12 cellular contexts compared by ENCODE assay signal in genomic region chr3:141992512-141992911, GRCh38.
DNase-seq lines count a peak whose midpoint lies in the region; ATAC-seq, FAIRE-seq and TF ChIP-seq lines count a peak whose summit lies in the region.
"Had no signal": no experiment of that assay in that cellular context is flagged by ENCODE, and none has a peak within 500 bp of the region (broad histone marks: within the 10 kb centered on the region; RNA-seq: fewer than 3 reads in every experiment).

No MANE protein-coding gene starts in this region.

- no peaks in the 10 kb centered on the region for H3K9me3 Mint-ChIP-seq in WTC11
- no peaks in the 10 kb centered on the region for H3K9me3 Mint-ChIP-seq in stimulated activated memory B cell treated with anti-CD40 and anti-IgM and Interleukin-4, amounts not matched to agents 10 μg/mL and 1 μg/mL and 100 μg/mL, for 72 hours
- no peaks in the 10 kb centered on the region for H3K9me3 Mint-ChIP-seq in stimulated activated effector memory CD8-positive, alpha-beta T cell treated with anti-CD3 and anti-CD28 coated beads, Interleukin-12 subunit alpha, Interleukin-12 subunit beta, amount 100 ng/mL, for 72 hours

- intact Hi-C loops in gastrocnemius medialis (cut with DNase I; ENCODE audit: low total_unique reads) (no loop called here), aorta (cut with DNase I) (no loop called here)

- POLR2A ChIA-PET in WTC11 (lab: Charles Lee) = no interaction called here

- no peaks in the 10 kb centered on the region for H3K27me3 Mint-ChIP-seq in WTC11 (ENCODE audit: low read depth)
- H3K27me3 Mint-ChIP-seq in stimulated activated memory B cell treated with anti-CD40 and anti-IgM and Interleukin-4, amounts not matched to agents 10 μg/mL and 1 μg/mL and 100 μg/mL, for 72 hours = no peaks in the 10 kb centered on the region

- DNase-seq in GM12891 (ENCODE audit: insufficient read length, low spot score) (peak; percentile 5), GM19238 (ENCODE audit: insufficient read length, low spot score) (peak; percentile 4), WTC11 (ENCODE audit: low spot score) (no peak), gastrocnemius medialis (no peak), aorta (no peak)
- no peak for DNase-seq in stimulated activated effector memory CD8-positive, alpha-beta T cell treated with anti-CD3 and anti-CD28 coated beads, Interleukin-12 subunit alpha, Interleukin-12 subunit beta, amount 100 ng/mL, for 72 hours (ENCODE audit: low spot score in 2 of 2)
- DNase-seq: activated T-cell treated with anti-CD3 and anti-CD28 coated beads, Interleukin-2, amount 50 U/mL, for 48 hours; GDM1; NCI-H345; tibial artery had no signal

- no peak overlapping the region for H3K4me3 Mint-ChIP-seq in WTC11
- no peak overlapping the region for H3K4me3 Mint-ChIP-seq in stimulated activated memory B cell treated with anti-CD40 and anti-IgM and Interleukin-4, amounts not matched to agents 10 μg/mL and 1 μg/mL and 100 μg/mL, for 72 hours
- no peak overlapping the region for H3K4me3 Mint-ChIP-seq in stimulated activated effector memory CD8-positive, alpha-beta T cell treated with anti-CD3 and anti-CD28 coated beads, Interleukin-12 subunit alpha, Interleukin-12 subunit beta, amount 100 ng/mL, for 72 hours

- H3K36me3 Mint-ChIP-seq in WTC11 = peaks cover 4% of the 10 kb centered on the region; the same call in 1 of the 2 replicates
- peaks cover 22% of the 10 kb centered on the region for H3K36me3 Mint-ChIP-seq in stimulated activated memory B cell treated with anti-CD40 and anti-IgM and Interleukin-4, amounts not matched to agents 10 μg/mL and 1 μg/mL and 100 μg/mL, for 72 hours
- no peaks in the 10 kb centered on the region for H3K36me3 Mint-ChIP-seq in stimulated activated effector memory CD8-positive, alpha-beta T cell treated with anti-CD3 and anti-CD28 coated beads, Interleukin-12 subunit alpha, Interleukin-12 subunit beta, amount 100 ng/mL, for 72 hours

- H3K9me3 ChIP-seq in gastrocnemius medialis (no peaks in the 10 kb centered on the region), aorta (ENCODE audit: control insufficient read depth, low read length) (no peaks in the 10 kb centered on the region)
- H3K9me3 ChIP-seq: tibial artery had no signal

- TF ChIP-seq POLR2A in GM12891 (IDR thresholded peaks at IDR 0.05; ENCODE audit: low read depth, low read length) (no peak), gastrocnemius medialis (IDR thresholded peaks at IDR 0.05) (no peak)

- no peaks in the 10 kb centered on the region for H3K27me3 ChIP-seq in gastrocnemius medialis
- H3K27me3 ChIP-seq in aorta (ENCODE audit: control insufficient read depth in 1 of 2, insufficient read depth in 2 of 2, low read length in 1 of 2) = no peaks in the 10 kb centered on the region
- H3K27me3 ChIP-seq: tibial artery had no signal

- no peak overlapping the region for H3K4me3 ChIP-seq in gastrocnemius medialis
- no peak overlapping the region for H3K4me3 ChIP-seq in aorta (ENCODE audit: low read length in 2 of 2)
- H3K4me3 ChIP-seq: tibial artery had no signal

- H3K36me3 ChIP-seq in gastrocnemius medialis (no peaks in the 10 kb centered on the region), aorta (ENCODE audit: control insufficient read depth in 1 of 2, insufficient read depth in 2 of 2, low read length in 1 of 2) (peaks cover 0 to 4% of the 10 kb centered on the region in 2 donors)

- in situ Hi-C loops in gastrocnemius medialis (cut with MboI; ENCODE audit: low sequenced_read_pairs in 4 of 4) = no loop called here

- ATAC-seq in HG02759 (IDR thresholded peaks at IDR 0.05; ENCODE audit: unreplicated experiment) (peak; percentile 34), WTC11 (no peak), gastrocnemius medialis (no peak), aorta (ENCODE audit: low FRiP score) (no peak)
- ATAC-seq in stimulated activated memory B cell treated with anti-CD40 and anti-IgM and Interleukin-4, amounts not matched to agents 10 μg/mL and 1 μg/mL and 100 μg/mL, for 72 hours = no peak
- no peak for ATAC-seq in stimulated activated effector memory CD8-positive, alpha-beta T cell treated with anti-CD3 and anti-CD28 coated beads, Interleukin-12 subunit alpha, Interleukin-12 subunit beta, amount 100 ng/mL, for 72 hours

- CTCF ChIA-PET in WTC11 (lab: Charles Lee) = no interaction called here

- H3K27ac Mint-ChIP-seq in WTC11 = peak overlapping the region; percentile 42; the same call in 1 of the 2 replicates
- H3K27ac Mint-ChIP-seq in stimulated activated memory B cell treated with anti-CD40 and anti-IgM and Interleukin-4, amounts not matched to agents 10 μg/mL and 1 μg/mL and 100 μg/mL, for 72 hours = no peak overlapping the region
- H3K27ac Mint-ChIP-seq in stimulated activated effector memory CD8-positive, alpha-beta T cell treated with anti-CD3 and anti-CD28 coated beads, Interleukin-12 subunit alpha, Interleukin-12 subunit beta, amount 100 ng/mL, for 72 hours = no peak overlapping the region

- TF ChIP-seq CTCF in WTC11 (IDR thresholded peaks at IDR 0.05) (no peak), gastrocnemius medialis (IDR thresholded peaks at IDR 0.05 in 4 of 5, conservative IDR thresholded peaks at IDR 0.05 in 1 of 5) (no peak)

- H3K27ac ChIP-seq in gastrocnemius medialis = no peak overlapping the region
- H3K27ac ChIP-seq in aorta (ENCODE audit: low read depth in 1 of 2, low read length in 2 of 2) = no peak overlapping the region
- H3K27ac ChIP-seq: tibial artery had no signal

- H3K4me1 ChIP-seq in gastrocnemius medialis (peaks cover 8 to 10% of the 10 kb centered on the region in 2 donors), aorta (ENCODE audit: control insufficient read depth in 1 of 2, insufficient read depth in 2 of 2, low read length in 2 of 2) (peaks cover 0 to 1% of the 10 kb centered on the region in 2 donors)

- peak; percentile 93 for FAIRE-seq in GM12891 (lab: Jason Lieb, UNC)

- WGBS in aorta, 2 donors = 81 to 91% methylated on average over 2 of the region's 2 CpGs

- peaks cover 13% of the 10 kb centered on the region for H3K4me1 Mint-ChIP-seq in WTC11
- no peaks in the 10 kb centered on the region for H3K4me1 Mint-ChIP-seq in stimulated activated memory B cell treated with anti-CD40 and anti-IgM and Interleukin-4, amounts not matched to agents 10 μg/mL and 1 μg/mL and 100 μg/mL, for 72 hours
- no peaks in the 10 kb centered on the region for H3K4me1 Mint-ChIP-seq in stimulated activated effector memory CD8-positive, alpha-beta T cell treated with anti-CD3 and anti-CD28 coated beads, Interleukin-12 subunit alpha, Interleukin-12 subunit beta, amount 100 ng/mL, for 72 hours

TF ChIP-seq in GM12891, 5 proteins besides CTCF, POLR2A, EP300 and RAD21:
- TF ChIP-seq POU2F2 (IDR thresholded peaks at IDR 0.05; ENCODE audit: low read depth, low read length) (no peak), PAX5 (IDR thresholded peaks at IDR 0.05; ENCODE audit: insufficient read depth, low read length, severe bottlenecking) (no peak), SPI1 (IDR thresholded peaks at IDR 0.05; ENCODE audit: low read depth, low read length) (peak; percentile 77)

TF ChIP-seq in WTC11, 78 proteins besides CTCF, POLR2A, EP300 and RAD21 (continues in another document):
- TF ChIP-seq ATF1 (CRISPR knock-in tag; IDR thresholded peaks at IDR 0.05) = no peak
- no peak for TF ChIP-seq ZNF317 (CRISPR knock-in tag; IDR thresholded peaks at IDR 0.05; ENCODE audit: borderline replicate concordance, low read depth)
- TF ChIP-seq RORB (CRISPR knock-in tag; IDR thresholded peaks at IDR 0.05) = no peak
- no peak for TF ChIP-seq PRDM15 (CRISPR knock-in tag; IDR thresholded peaks at IDR 0.05)
- TF ChIP-seq CREM (CRISPR knock-in tag; IDR thresholded peaks at IDR 0.05) = no peak
- TF ChIP-seq ETV6 (CRISPR knock-in tag; IDR thresholded peaks at IDR 0.05) = no peak
- no peak for TF ChIP-seq SMAD3 (CRISPR knock-in tag; IDR thresholded peaks at IDR 0.05; ENCODE audit: borderline replicate concordance)

Comparison
In these comparisons a context has a peak if more than half of its experiments do, and no peak if none do; other contexts are left out.
1. DNase-seq: peak in GM12891 (single experiment) and GM19238 (single experiment); none in WTC11 (single experiment), gastrocnemius medialis (0 of 2), stimulated activated effector memory CD8-positive, alpha-beta T cell treated with anti-CD3 and anti-CD28 coated beads, Interleukin-12 subunit alpha, Interleukin-12 subunit beta, amount 100 ng/mL, for 72 hours (0 of 2) and aorta (0 of 2).